ENCODE assay signal across 8 cellular contexts in genomic region chr19:40425450-40426287, GRCh38. TPM values are rescaled to one million over a fixed set of nuclear protein-coding genes. Genes with fewer than 3 reads are reported as not detected.
DNase-seq lines count a peak whose midpoint lies in the region; ATAC-seq and TF ChIP-seq lines count a peak whose summit lies in the region.

Gene SERTAD1, minus strand, starts transcription at chr19:40425992. Its CDS starts 2,446 bp downstream, at chr19:40423546.

- CTCF ChIA-PET in activated CD4-positive, alpha-beta T cell treated with anti-CD3 and anti-CD28 coated beads, Interleukin-2, amount 10 ng/mL, durations not matched to agents 7 days and 5 days (lab: Charles Lee) = interaction anchor here (0.5 to 3.0 kb wide), 8 partner anchors 8 to 394 kb away, joined by 3 to 20 read pairs (median 4); partner anchors contain the start of gene SERTAD3

- H3K27ac ChIP-seq in coronary artery = peak within 1 kb of the TSS; percentile 95 to 99

- H3K4me1 Mint-ChIP-seq in activated CD4-positive, alpha-beta T cell treated with anti-CD3 and anti-CD28 coated beads, Interleukin-2, amount 10 ng/mL, durations not matched to agents 7 days and 5 days = peaks cover 33% of the 10 kb centered on the region

- no peaks in the 10 kb centered on the region for H3K9me3 Mint-ChIP-seq in activated CD4-positive, alpha-beta T cell treated with anti-CD3 and anti-CD28 coated beads, Interleukin-2, amount 10 ng/mL, durations not matched to agents 7 days and 5 days

- POLR2A ChIA-PET in activated CD4-positive, alpha-beta T cell treated with anti-CD3 and anti-CD28 coated beads, Interleukin-2, amount 10 ng/mL, durations not matched to agents 7 days and 5 days (lab: Charles Lee) = no interaction called here

- TF ChIP-seq CTCF in coronary artery (IDR thresholded peaks at IDR 0.05) = peak; percentile 83

- no peaks in the 10 kb centered on the region for H3K27me3 Mint-ChIP-seq in activated CD4-positive, alpha-beta T cell treated with anti-CD3 and anti-CD28 coated beads, Interleukin-2, amount 10 ng/mL, durations not matched to agents 7 days and 5 days

- H3K4me3 Mint-ChIP-seq in activated CD4-positive, alpha-beta T cell treated with anti-CD3 and anti-CD28 coated beads, Interleukin-2, amount 10 ng/mL, durations not matched to agents 7 days and 5 days = peak within 1 kb of the TSS; percentile 99

- H3K36me3 Mint-ChIP-seq in activated CD4-positive, alpha-beta T cell treated with anti-CD3 and anti-CD28 coated beads, Interleukin-2, amount 10 ng/mL, durations not matched to agents 7 days and 5 days (ENCODE audit: low read depth) = peaks cover 10% of the 10 kb centered on the region

- peak within 1 kb of the TSS; percentile 96 for H3K4me3 ChIP-seq in coronary artery

- DNase-seq in C1 segment of cervical spinal cord (lab: John Stamatoyannopoulos, UW) = peak; percentile 96 to 100 (median 99)
- DNase-seq in NCI-H526 treated with DMSO at 0.1 percent for 48 hours (lab: John Stamatoyannopoulos, UW) = peak; percentile 99
- DNase-seq in activated CD4-positive, alpha-beta T cell treated with anti-CD3 and anti-CD28 coated beads, Interleukin-2, amount 10 ng/mL, durations not matched to agents 7 days and 5 days = peak; percentile 100
- peak; percentile 100 for DNase-seq in coronary artery (ENCODE audit: low spot score)
- peak; percentile 100 for DNase-seq in left kidney (ENCODE audit: low read depth, low spot score)
- DNase-seq in stimulated activated CD4-positive, alpha-beta T cell treated with anti-CD3 and anti-CD28 coated beads, Interleukin-2, amount 100 ng/mL, for 24 hours = peak; percentile 100

- peak within 1 kb of the TSS; percentile 98 for H3K27ac Mint-ChIP-seq in activated CD4-positive, alpha-beta T cell treated with anti-CD3 and anti-CD28 coated beads, Interleukin-2, amount 10 ng/mL, durations not matched to agents 7 days and 5 days

- peak; percentile 89 for ATAC-seq in GM19324 (IDR thresholded peaks at IDR 0.05; ENCODE audit: low FRiP score, unreplicated experiment)
- ATAC-seq in HG03469 (IDR thresholded peaks at IDR 0.05; ENCODE audit: unreplicated experiment) = peak; percentile 68

RNA-seq across cellular contexts. Expression of gene SERTAD1, which starts in this region (rescaled TPM):
- 1 to 10 TPM; 6.2 to 9.7 TPM for total RNA-seq in activated CD4-positive, alpha-beta T cell treated with anti-CD3 and anti-CD28 coated beads, Interleukin-2, amount 10 ng/mL, durations not matched to agents 7 days and 5 days

Comparison
In these comparisons a context has a peak if more than half of its experiments do, and no peak if none do; other contexts are left out.
1. Peak in every context shown above with its lines: DNase-seq, ATAC-seq, H3K4me3 ChIP-seq and H3K27ac ChIP-seq.